ENCODE assay signal across 1 cellular context in genomic region chr2:68594674-68595492, GRCh38.
TF ChIP-seq lines count a peak whose summit lies in the region.

No MANE protein-coding gene starts in this region.

TF ChIP-seq in HepG2, 621 proteins besides CTCF, POLR2A, EP300 and RAD21 (continued from another document and continues in another):
- TF ChIP-seq PREB (CRISPR knock-in tag; IDR thresholded peaks at IDR 0.05), result no peak
- TF ChIP-seq MYPOP (CRISPR knock-in tag; IDR thresholded peaks at IDR 0.05), result no peak
- TF ChIP-seq ZNF124 (CRISPR knock-in tag; IDR thresholded peaks at IDR 0.05), result no peak
- TF ChIP-seq FOXP1 (IDR thresholded peaks at IDR 0.05), result no peak
- peak; percentile 29; the same call in 1 of the 2 replicates for TF ChIP-seq FOXP1 (CRISPR knock-in tag; IDR thresholded peaks at IDR 0.05)
- peak; percentile 77 for TF ChIP-seq ELF3 (CRISPR knock-in tag; IDR thresholded peaks at IDR 0.05)
- TF ChIP-seq ATF4 (CRISPR knock-in tag; IDR thresholded peaks at IDR 0.05), result peak in 1 of 2 experiments; percentile 67; a peak in 1 of 4 replicates
- TF ChIP-seq, protein P1, sequence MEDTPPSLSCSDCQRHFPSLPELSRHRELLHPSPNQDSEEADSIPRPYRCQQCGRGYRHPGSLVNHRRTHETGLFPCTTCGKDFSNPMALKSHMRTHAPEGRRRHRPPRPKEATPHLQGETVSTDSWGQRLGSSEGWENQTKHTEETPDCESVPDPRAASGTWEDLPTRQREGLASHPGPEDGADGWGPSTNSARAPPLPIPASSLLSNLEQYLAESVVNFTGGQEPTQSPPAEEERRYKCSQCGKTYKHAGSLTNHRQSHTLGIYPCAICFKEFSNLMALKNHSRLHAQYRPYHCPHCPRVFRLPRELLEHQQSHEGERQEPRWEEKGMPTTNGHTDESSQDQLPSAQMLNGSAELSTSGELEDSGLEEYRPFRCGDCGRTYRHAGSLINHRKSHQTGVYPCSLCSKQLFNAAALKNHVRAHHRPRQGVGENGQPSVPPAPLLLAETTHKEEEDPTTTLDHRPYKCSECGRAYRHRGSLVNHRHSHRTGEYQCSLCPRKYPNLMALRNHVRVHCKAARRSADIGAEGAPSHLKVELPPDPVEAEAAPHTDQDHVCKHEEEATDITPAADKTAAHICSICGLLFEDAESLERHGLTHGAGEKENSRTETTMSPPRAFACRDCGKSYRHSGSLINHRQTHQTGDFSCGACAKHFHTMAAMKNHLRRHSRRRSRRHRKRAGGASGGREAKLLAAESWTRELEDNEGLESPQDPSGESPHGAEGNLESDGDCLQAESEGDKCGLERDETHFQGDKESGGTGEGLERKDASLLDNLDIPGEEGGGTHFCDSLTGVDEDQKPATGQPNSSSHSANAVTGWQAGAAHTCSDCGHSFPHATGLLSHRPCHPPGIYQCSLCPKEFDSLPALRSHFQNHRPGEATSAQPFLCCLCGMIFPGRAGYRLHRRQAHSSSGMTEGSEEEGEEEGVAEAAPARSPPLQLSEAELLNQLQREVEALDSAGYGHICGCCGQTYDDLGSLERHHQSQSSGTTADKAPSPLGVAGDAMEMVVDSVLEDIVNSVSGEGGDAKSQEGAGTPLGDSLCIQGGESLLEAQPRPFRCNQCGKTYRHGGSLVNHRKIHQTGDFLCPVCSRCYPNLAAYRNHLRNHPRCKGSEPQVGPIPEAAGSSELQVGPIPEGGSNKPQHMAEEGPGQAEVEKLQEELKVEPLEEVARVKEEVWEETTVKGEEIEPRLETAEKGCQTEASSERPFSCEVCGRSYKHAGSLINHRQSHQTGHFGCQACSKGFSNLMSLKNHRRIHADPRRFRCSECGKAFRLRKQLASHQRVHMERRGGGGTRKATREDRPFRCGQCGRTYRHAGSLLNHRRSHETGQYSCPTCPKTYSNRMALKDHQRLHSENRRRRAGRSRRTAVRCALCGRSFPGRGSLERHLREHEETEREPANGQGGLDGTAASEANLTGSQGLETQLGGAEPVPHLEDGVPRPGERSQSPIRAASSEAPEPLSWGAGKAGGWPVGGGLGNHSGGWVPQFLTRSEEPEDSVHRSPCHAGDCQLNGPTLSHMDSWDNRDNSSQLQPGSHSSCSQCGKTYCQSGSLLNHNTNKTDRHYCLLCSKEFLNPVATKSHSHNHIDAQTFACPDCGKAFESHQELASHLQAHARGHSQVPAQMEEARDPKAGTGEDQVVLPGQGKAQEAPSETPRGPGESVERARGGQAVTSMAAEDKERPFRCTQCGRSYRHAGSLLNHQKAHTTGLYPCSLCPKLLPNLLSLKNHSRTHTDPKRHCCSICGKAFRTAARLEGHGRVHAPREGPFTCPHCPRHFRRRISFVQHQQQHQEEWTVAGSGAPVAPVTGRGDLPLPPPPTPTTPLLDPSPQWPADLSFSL (CRISPR knock-in tag; IDR thresholded peaks at IDR 0.05), result no peak
- TF ChIP-seq ATM (IDR thresholded peaks at IDR 0.05; ENCODE audit: borderline replicate concordance), result no peak
- no peak for TF ChIP-seq SRSF1 (optimal IDR thresholded peaks at IDR 0.05; ENCODE audit: low read depth, low read length)
- TF ChIP-seq BRCA1 (CRISPR knock-in tag; IDR thresholded peaks at IDR 0.05), result no peak
- no peak for TF ChIP-seq JUN (CRISPR knock-in tag; IDR thresholded peaks at IDR 0.05)
- TF ChIP-seq TSC22D2 (CRISPR knock-in tag; IDR thresholded peaks at IDR 0.05; ENCODE audit: borderline replicate concordance), result no peak
- TF ChIP-seq PRMT3 (CRISPR knock-in tag; IDR thresholded peaks at IDR 0.05; ENCODE audit: borderline replicate concordance, low read depth), result no peak
- no peak for TF ChIP-seq PAWR (CRISPR knock-in tag; IDR thresholded peaks at IDR 0.05; ENCODE audit: borderline replicate concordance)
- no peak for TF ChIP-seq ZFP90 (CRISPR knock-in tag; IDR thresholded peaks at IDR 0.05; ENCODE audit: borderline replicate concordance)
- TF ChIP-seq EEA1 (CRISPR knock-in tag; IDR thresholded peaks at IDR 0.05; ENCODE audit: borderline replicate concordance), result no peak
- TF ChIP-seq, protein P2, sequence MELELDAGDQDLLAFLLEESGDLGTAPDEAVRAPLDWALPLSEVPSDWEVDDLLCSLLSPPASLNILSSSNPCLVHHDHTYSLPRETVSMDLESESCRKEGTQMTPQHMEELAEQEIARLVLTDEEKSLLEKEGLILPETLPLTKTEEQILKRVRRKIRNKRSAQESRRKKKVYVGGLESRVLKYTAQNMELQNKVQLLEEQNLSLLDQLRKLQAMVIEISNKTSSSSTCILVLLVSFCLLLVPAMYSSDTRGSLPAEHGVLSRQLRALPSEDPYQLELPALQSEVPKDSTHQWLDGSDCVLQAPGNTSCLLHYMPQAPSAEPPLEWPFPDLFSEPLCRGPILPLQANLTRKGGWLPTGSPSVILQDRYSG (CRISPR knock-in tag; IDR thresholded peaks at IDR 0.05), result no peak
- TF ChIP-seq ZNF567 (CRISPR knock-in tag; IDR thresholded peaks at IDR 0.05; ENCODE audit: borderline replicate concordance), result no peak
- TF ChIP-seq ZNF709 (CRISPR knock-in tag; IDR thresholded peaks at IDR 0.05), result no peak
- TF ChIP-seq ZNF3 (CRISPR knock-in tag; IDR thresholded peaks at IDR 0.05), result no peak
- no peak for TF ChIP-seq AHR (CRISPR knock-in tag; IDR thresholded peaks at IDR 0.05)
- no peak for TF ChIP-seq PHF20 (CRISPR knock-in tag; IDR thresholded peaks at IDR 0.05)
- TF ChIP-seq, protein P3, sequence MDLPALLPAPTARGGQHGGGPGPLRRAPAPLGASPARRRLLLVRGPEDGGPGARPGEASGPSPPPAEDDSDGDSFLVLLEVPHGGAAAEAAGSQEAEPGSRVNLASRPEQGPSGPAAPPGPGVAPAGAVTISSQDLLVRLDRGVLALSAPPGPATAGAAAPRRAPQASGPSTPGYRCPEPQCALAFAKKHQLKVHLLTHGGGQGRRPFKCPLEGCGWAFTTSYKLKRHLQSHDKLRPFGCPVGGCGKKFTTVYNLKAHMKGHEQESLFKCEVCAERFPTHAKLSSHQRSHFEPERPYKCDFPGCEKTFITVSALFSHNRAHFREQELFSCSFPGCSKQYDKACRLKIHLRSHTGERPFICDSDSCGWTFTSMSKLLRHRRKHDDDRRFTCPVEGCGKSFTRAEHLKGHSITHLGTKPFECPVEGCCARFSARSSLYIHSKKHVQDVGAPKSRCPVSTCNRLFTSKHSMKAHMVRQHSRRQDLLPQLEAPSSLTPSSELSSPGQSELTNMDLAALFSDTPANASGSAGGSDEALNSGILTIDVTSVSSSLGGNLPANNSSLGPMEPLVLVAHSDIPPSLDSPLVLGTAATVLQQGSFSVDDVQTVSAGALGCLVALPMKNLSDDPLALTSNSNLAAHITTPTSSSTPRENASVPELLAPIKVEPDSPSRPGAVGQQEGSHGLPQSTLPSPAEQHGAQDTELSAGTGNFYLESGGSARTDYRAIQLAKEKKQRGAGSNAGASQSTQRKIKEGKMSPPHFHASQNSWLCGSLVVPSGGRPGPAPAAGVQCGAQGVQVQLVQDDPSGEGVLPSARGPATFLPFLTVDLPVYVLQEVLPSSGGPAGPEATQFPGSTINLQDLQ (CRISPR knock-in tag; IDR thresholded peaks at IDR 0.05), result no peak
- TF ChIP-seq, protein P4, sequence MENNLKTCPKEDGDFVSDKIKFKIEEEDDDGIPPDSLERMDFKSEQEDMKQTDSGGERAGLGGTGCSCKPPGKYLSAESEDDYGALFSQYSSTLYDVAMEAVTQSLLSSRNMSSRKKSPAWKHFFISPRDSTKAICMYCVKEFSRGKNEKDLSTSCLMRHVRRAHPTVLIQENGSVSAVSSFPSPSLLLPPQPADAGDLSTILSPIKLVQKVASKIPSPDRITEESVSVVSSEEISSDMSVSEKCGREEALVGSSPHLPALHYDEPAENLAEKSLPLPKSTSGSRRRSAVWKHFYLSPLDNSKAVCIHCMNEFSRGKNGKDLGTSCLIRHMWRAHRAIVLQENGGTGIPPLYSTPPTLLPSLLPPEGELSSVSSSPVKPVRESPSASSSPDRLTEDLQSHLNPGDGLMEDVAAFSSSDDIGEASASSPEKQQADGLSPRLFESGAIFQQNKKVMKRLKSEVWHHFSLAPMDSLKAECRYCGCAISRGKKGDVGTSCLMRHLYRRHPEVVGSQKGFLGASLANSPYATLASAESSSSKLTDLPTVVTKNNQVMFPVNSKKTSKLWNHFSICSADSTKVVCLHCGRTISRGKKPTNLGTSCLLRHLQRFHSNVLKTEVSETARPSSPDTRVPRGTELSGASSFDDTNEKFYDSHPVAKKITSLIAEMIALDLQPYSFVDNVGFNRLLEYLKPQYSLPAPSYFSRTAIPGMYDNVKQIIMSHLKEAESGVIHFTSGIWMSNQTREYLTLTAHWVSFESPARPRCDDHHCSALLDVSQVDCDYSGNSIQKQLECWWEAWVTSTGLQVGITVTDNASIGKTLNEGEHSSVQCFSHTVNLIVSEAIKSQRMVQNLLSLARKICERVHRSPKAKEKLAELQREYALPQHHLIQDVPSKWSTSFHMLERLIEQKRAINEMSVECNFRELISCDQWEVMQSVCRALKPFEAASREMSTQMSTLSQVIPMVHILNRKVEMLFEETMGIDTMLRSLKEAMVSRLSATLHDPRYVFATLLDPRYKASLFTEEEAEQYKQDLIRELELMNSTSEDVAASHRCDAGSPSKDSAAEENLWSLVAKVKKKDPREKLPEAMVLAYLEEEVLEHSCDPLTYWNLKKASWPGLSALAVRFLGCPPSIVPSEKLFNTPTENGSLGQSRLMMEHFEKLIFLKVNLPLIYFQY (CRISPR knock-in tag; IDR thresholded peaks at IDR 0.05; ENCODE audit: borderline replicate concordance), result no peak
- no peak for TF ChIP-seq BRD4 (CRISPR knock-in tag; IDR thresholded peaks at IDR 0.05)
- TF ChIP-seq, protein P5, sequence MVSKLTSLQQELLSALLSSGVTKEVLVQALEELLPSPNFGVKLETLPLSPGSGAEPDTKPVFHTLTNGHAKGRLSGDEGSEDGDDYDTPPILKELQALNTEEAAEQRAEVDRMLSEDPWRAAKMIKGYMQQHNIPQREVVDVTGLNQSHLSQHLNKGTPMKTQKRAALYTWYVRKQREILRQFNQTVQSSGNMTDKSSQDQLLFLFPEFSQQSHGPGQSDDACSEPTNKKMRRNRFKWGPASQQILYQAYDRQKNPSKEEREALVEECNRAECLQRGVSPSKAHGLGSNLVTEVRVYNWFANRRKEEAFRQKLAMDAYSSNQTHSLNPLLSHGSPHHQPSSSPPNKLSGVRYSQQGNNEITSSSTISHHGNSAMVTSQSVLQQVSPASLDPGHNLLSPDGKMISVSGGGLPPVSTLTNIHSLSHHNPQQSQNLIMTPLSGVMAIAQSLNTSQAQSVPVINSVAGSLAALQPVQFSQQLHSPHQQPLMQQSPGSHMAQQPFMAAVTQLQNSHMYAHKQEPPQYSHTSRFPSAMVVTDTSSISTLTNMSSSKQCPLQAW (CRISPR knock-in tag; IDR thresholded peaks at IDR 0.05), result peak; percentile 73; the same call in 1 of the 2 replicates
- no peak for TF ChIP-seq SETDB1 (CRISPR knock-in tag; IDR thresholded peaks at IDR 0.05; ENCODE audit: borderline replicate concordance)
- peak; percentile 42; the same call in 1 of the 2 replicates for TF ChIP-seq FOXK1 (CRISPR knock-in tag; IDR thresholded peaks at IDR 0.05; ENCODE audit: borderline replicate concordance, low read depth)
- TF ChIP-seq NFKB2 (CRISPR knock-in tag; IDR thresholded peaks at IDR 0.05; ENCODE audit: borderline replicate concordance), result no peak
- TF ChIP-seq ELF4 (CRISPR knock-in tag; IDR thresholded peaks at IDR 0.05; ENCODE audit: borderline replicate concordance), result no peak; the same call in 1 of the 2 replicates
- peak; percentile 46; the same call in 1 of the 2 replicates for TF ChIP-seq TGIF2 (CRISPR knock-in tag; IDR thresholded peaks at IDR 0.05)
- TF ChIP-seq ZNF282 (IDR thresholded peaks at IDR 0.05; ENCODE audit: partially characterized antibody), result no peak
- TF ChIP-seq, protein P6, sequence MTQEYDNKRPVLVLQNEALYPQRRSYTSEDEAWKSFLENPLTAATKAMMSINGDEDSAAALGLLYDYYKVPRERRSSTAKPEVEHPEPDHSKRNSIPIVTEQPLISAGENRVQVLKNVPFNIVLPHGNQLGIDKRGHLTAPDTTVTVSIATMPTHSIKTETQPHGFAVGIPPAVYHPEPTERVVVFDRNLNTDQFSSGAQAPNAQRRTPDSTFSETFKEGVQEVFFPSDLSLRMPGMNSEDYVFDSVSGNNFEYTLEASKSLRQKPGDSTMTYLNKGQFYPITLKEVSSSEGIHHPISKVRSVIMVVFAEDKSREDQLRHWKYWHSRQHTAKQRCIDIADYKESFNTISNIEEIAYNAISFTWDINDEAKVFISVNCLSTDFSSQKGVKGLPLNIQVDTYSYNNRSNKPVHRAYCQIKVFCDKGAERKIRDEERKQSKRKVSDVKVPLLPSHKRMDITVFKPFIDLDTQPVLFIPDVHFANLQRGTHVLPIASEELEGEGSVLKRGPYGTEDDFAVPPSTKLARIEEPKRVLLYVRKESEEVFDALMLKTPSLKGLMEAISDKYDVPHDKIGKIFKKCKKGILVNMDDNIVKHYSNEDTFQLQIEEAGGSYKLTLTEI (CRISPR knock-in tag; conservative IDR thresholded peaks at IDR 0.05), result no peak
- no peak for TF ChIP-seq ZNF446 (CRISPR knock-in tag; IDR thresholded peaks at IDR 0.05)
- TF ChIP-seq ERF (CRISPR knock-in tag; IDR thresholded peaks at IDR 0.05), result peak; percentile 17; the same call in 1 of the 2 replicates
- TF ChIP-seq THRA (CRISPR knock-in tag; IDR thresholded peaks at IDR 0.05; ENCODE audit: borderline replicate concordance), result no peak
- TF ChIP-seq ZNF333 (CRISPR knock-in tag; IDR thresholded peaks at IDR 0.05; ENCODE audit: borderline replicate concordance), result no peak
